ENCODE assay signal across 1 cellular context in genomic region chr17:40075216-40076100, GRCh38.
TF ChIP-seq lines count a peak whose summit lies in the region.

No MANE protein-coding gene starts in this region.

TF ChIP-seq in HepG2, 621 proteins besides CTCF, POLR2A, EP300 and RAD21 (continued from another document and continues in another):
- TF ChIP-seq ZNF280D (CRISPR knock-in tag; IDR thresholded peaks at IDR 0.05) (no peak), ZNF318 (CRISPR knock-in tag; IDR thresholded peaks at IDR 0.05) (peak; percentile 75; the same call in 1 of the 2 replicates), ZNF740 (CRISPR knock-in tag; IDR thresholded peaks at IDR 0.05) (peak; percentile 63; the same call in 1 of the 2 replicates), SP2 (CRISPR knock-in tag; IDR thresholded peaks at IDR 0.05) (no peak), HOXA5 (CRISPR knock-in tag; IDR thresholded peaks at IDR 0.05) (no peak), ZFX (CRISPR knock-in tag; IDR thresholded peaks at IDR 0.05; ENCODE audit: low read depth) (peak; percentile 74), NR1H2 (CRISPR knock-in tag; IDR thresholded peaks at IDR 0.05; ENCODE audit: borderline replicate concordance, low read depth) (no peak), KAT7 (CRISPR knock-in tag; IDR thresholded peaks at IDR 0.05; ENCODE audit: borderline replicate concordance) (no peak), MED1 (CRISPR knock-in tag; IDR thresholded peaks at IDR 0.05) (no peak), ZNF839 (CRISPR knock-in tag; IDR thresholded peaks at IDR 0.05; ENCODE audit: borderline replicate concordance) (peak; percentile 13; the same call in 1 of the 2 replicates), TERF1 (CRISPR knock-in tag; IDR thresholded peaks at IDR 0.05) (no peak), ZNF772 (CRISPR knock-in tag; IDR thresholded peaks at IDR 0.05) (peak; percentile 70), E2F5 (CRISPR knock-in tag; conservative IDR thresholded peaks at IDR 0.05) (no peak), IRF1 (CRISPR knock-in tag; IDR thresholded peaks at IDR 0.05; ENCODE audit: low read depth) (no peak), KDM2A (CRISPR knock-in tag; IDR thresholded peaks at IDR 0.05; ENCODE audit: borderline replicate concordance, low read depth) (peak; percentile 39; the same call in 1 of the 2 replicates), ZNF34 (CRISPR knock-in tag; IDR thresholded peaks at IDR 0.05; ENCODE audit: borderline replicate concordance) (no peak), SRY (CRISPR knock-in tag; IDR thresholded peaks at IDR 0.05) (no peak), ZNF781 (CRISPR knock-in tag; IDR thresholded peaks at IDR 0.05; ENCODE audit: borderline replicate concordance, not compliant biosample characterization) (no peak), CHD4 (IDR thresholded peaks at IDR 0.05; ENCODE audit: borderline replicate concordance, low read length) (no peak), SUZ12 (IDR thresholded peaks at IDR 0.05; ENCODE audit: low read depth, low read length) (no peak), ATF5 (CRISPR knock-in tag; IDR thresholded peaks at IDR 0.05; ENCODE audit: low read depth) (no peak), HNF4G (IDR thresholded peaks at IDR 0.05; ENCODE audit: borderline replicate concordance, low read depth, low read length) (peak; percentile 77; the same call in 1 of the 2 replicates), HNF4G (CRISPR knock-in tag; IDR thresholded peaks at IDR 0.05; ENCODE audit: borderline replicate concordance, low read depth) (0 out of 2 replicates have a peak, but pooled peaks have one; percentile 16), SOX13 (IDR thresholded peaks at IDR 0.05) (no peak), SOX13 (CRISPR knock-in tag; conservative IDR thresholded peaks at IDR 0.05 in 1 of 2, IDR thresholded peaks at IDR 0.05 in 1 of 2) (peak in 1 of 2 experiments; percentile 52; a peak in 1 of 4 replicates), TFE3 (CRISPR knock-in tag; IDR thresholded peaks at IDR 0.05) (no peak), MLX (CRISPR knock-in tag; IDR thresholded peaks at IDR 0.05) (no peak), ZNF589 (CRISPR knock-in tag; conservative IDR thresholded peaks at IDR 0.05) (0 out of 2 replicates have a peak, but pooled peaks have one; percentile 29), E2F2 (CRISPR knock-in tag; IDR thresholded peaks at IDR 0.05; ENCODE audit: borderline replicate concordance) (no peak), EEA1 (CRISPR knock-in tag; IDR thresholded peaks at IDR 0.05; ENCODE audit: borderline replicate concordance) (no peak), GMEB1 (CRISPR knock-in tag; IDR thresholded peaks at IDR 0.05; ENCODE audit: borderline replicate concordance) (no peak; the same call in 1 of the 2 replicates), ZNF557 (CRISPR knock-in tag; IDR thresholded peaks at IDR 0.05) (no peak), ZMAT5 (CRISPR knock-in tag; IDR thresholded peaks at IDR 0.05; ENCODE audit: borderline replicate concordance, low read depth) (no peak)
